Comparison of ENCODE assay signal across 9 cellular contexts in genomic region chr12:122096014-122096413, GRCh38. TPM values are rescaled to one million over a fixed set of nuclear protein-coding genes. Genes with fewer than 3 reads are reported as not detected.
DNase-seq lines count a peak whose midpoint lies in the region; ATAC-seq and TF ChIP-seq lines count a peak whose summit lies in the region.
"Had no signal": no experiment of that assay in that cellular context is flagged by ENCODE, and none has a peak within 500 bp of the region (broad histone marks: within the 10 kb centered on the region; RNA-seq: fewer than 3 reads in every experiment).

No MANE protein-coding gene starts in this region.

- peaks cover 56% of the 10 kb centered on the region for H3F3A ChIP-seq in smooth muscle cell (ENCODE audit: low read depth)

- H3K4me1 ChIP-seq in left lung, result peaks cover 36 to 66% of the 10 kb centered on the region in 2 donors
- H3K4me1 ChIP-seq in smooth muscle cell (ENCODE audit: low read depth), result peaks cover 4% of the 10 kb centered on the region

- CTCF ChIA-PET in Calu3 (lab: Charles Lee), result interaction anchor here (0.8 to 1.5 kb wide), 3 partner anchors 14 to 33 kb away, joined by 3 to 4 read pairs (median 3); no protein-coding TSS in a partner anchor

- DNase-seq in Calu3 (no peak), left lung (no peak), smooth muscle cell (lab: John Stamatoyannopoulos, UW; ENCODE audit: unreplicated experiment) (no peak), NCI-H1930 (lab: John Stamatoyannopoulos, UW) (no peak)
- no peak for DNase-seq in activated T-helper 2 cell treated with anti-CD3 and anti-CD28 coated beads, Interferon-gamma antibody, Interleukin-2, Interleukin-4, amounts not matched to agents 10 μg/mL and 5 μg/mL and 100 μg/mL, durations not matched to agents 14 hours and 24 hours and 36 hours (ENCODE audit: low spot score)
- no peak for DNase-seq in stimulated activated CD4-positive, alpha-beta T cell treated with anti-CD3 and anti-CD28 coated beads, Interleukin-2, amount 100 ng/mL, for 24 hours
- DNase-seq: effector memory CD8-positive, alpha-beta T cell had no signal

- H3K36me3 ChIP-seq in left lung (no peaks in the 10 kb centered on the region), smooth muscle cell (ENCODE audit: low read depth) (no peaks in the 10 kb centered on the region)

- TF ChIP-seq CTCF in Calu3 (IDR thresholded peaks at IDR 0.05; ENCODE audit: unreplicated experiment) (no peak), left lung (IDR thresholded peaks at IDR 0.05) (no peak), smooth muscle cell (IDR thresholded peaks at IDR 0.05; ENCODE audit: borderline replicate concordance, insufficient read depth, poor library complexity, severe bottlenecking) (no peak)

- H3K9me3 ChIP-seq in left lung (no peaks in the 10 kb centered on the region), smooth muscle cell (replicated peaks; ENCODE audit: low read depth) (no peaks in the 10 kb centered on the region)

- no peak overlapping the region for H3K4me2 ChIP-seq in smooth muscle cell

- H3K27ac ChIP-seq in left lung (peak overlapping the region; percentile 67 to 78), smooth muscle cell (ENCODE audit: low read depth) (peak overlapping the region; percentile 76)

- peaks cover 11% of the 10 kb centered on the region for H3K36me3 Mint-ChIP-seq in Calu3 (ENCODE audit: insufficient read depth, unreplicated experiment)
- peaks cover 3% of the 10 kb centered on the region for H3K36me3 Mint-ChIP-seq in activated naive CD8-positive, alpha-beta T cell
- peaks cover 8% of the 10 kb centered on the region for H3K36me3 Mint-ChIP-seq in activated T-helper 2 cell treated with anti-CD3 and anti-CD28 coated beads, Interferon-gamma antibody, Interleukin-2, Interleukin-4, amounts not matched to agents 10 μg/mL and 5 μg/mL and 100 μg/mL, durations not matched to agents 14 hours and 24 hours and 36 hours (ENCODE audit: low read depth)

- H2AFZ ChIP-seq in smooth muscle cell (ENCODE audit: low read depth), result no peak overlapping the region

- H3K4me3 ChIP-seq in left lung (no peak overlapping the region), smooth muscle cell (no peak overlapping the region)

- no TSS peak for BruUV-seq in Calu3 (replicated peaks; lab: Mats Ljungman, UMichigan)

- no peak overlapping the region for H3K4me3 Mint-ChIP-seq in Calu3 (ENCODE audit: low read depth, unreplicated experiment)
- H3K4me3 Mint-ChIP-seq in activated naive CD8-positive, alpha-beta T cell, result no peak overlapping the region
- no peak overlapping the region for H3K4me3 Mint-ChIP-seq in activated T-helper 2 cell treated with anti-CD3 and anti-CD28 coated beads, Interferon-gamma antibody, Interleukin-2, Interleukin-4, amounts not matched to agents 10 μg/mL and 5 μg/mL and 100 μg/mL, durations not matched to agents 14 hours and 24 hours and 36 hours (ENCODE audit: low read depth)
- H3K4me3 Mint-ChIP-seq: effector memory CD8-positive, alpha-beta T cell had no signal

- H4K20me1 ChIP-seq in smooth muscle cell (ENCODE audit: low read depth), result peaks cover 38% of the 10 kb centered on the region

- intact Hi-C loops in Calu3 (cut with micrococcal nuclease; ENCODE audit: unreplicated experiment) (no loop called here), left lung (cut with DNase I) (no loop called here)
- intact Hi-C loops in activated T-helper 2 cell treated with anti-CD3 and anti-CD28 coated beads, Interferon-gamma antibody, Interleukin-2, Interleukin-4, amounts not matched to agents 10 μg/mL and 5 μg/mL and 100 μg/mL, durations not matched to agents 14 hours and 24 hours and 36 hours (cut with micrococcal nuclease), result no loop called here

- H3K79me2 ChIP-seq in smooth muscle cell (ENCODE audit: low read depth), result peaks cover 52% of the 10 kb centered on the region

- no peak overlapping the region for H3K9ac ChIP-seq in smooth muscle cell (ENCODE audit: low read depth)

- H3K9me3 Mint-ChIP-seq in Calu3 (ENCODE audit: low read depth, unreplicated experiment), result no peaks in the 10 kb centered on the region
- H3K9me3 Mint-ChIP-seq in activated naive CD8-positive, alpha-beta T cell (ENCODE audit: low read depth), result no peaks in the 10 kb centered on the region
- no peaks in the 10 kb centered on the region for H3K9me3 Mint-ChIP-seq in activated T-helper 2 cell treated with anti-CD3 and anti-CD28 coated beads, Interferon-gamma antibody, Interleukin-2, Interleukin-4, amounts not matched to agents 10 μg/mL and 5 μg/mL and 100 μg/mL, durations not matched to agents 14 hours and 24 hours and 36 hours
- H3K9me3 Mint-ChIP-seq: effector memory CD8-positive, alpha-beta T cell had no signal

- peak overlapping the region; percentile 46 for H3K27ac Mint-ChIP-seq in Calu3 (ENCODE audit: unreplicated experiment)
- peak overlapping the region; percentile 75 for H3K27ac Mint-ChIP-seq in activated naive CD8-positive, alpha-beta T cell
- H3K27ac Mint-ChIP-seq in activated T-helper 2 cell treated with anti-CD3 and anti-CD28 coated beads, Interferon-gamma antibody, Interleukin-2, Interleukin-4, amounts not matched to agents 10 μg/mL and 5 μg/mL and 100 μg/mL, durations not matched to agents 14 hours and 24 hours and 36 hours, result no peak overlapping the region

- peaks cover 50% of the 10 kb centered on the region for H3K4me1 Mint-ChIP-seq in Calu3 (ENCODE audit: low read depth, unreplicated experiment)
- peaks cover 50% of the 10 kb centered on the region for H3K4me1 Mint-ChIP-seq in activated naive CD8-positive, alpha-beta T cell (ENCODE audit: low read depth)
- peaks cover 27% of the 10 kb centered on the region for H3K4me1 Mint-ChIP-seq in activated T-helper 2 cell treated with anti-CD3 and anti-CD28 coated beads, Interferon-gamma antibody, Interleukin-2, Interleukin-4, amounts not matched to agents 10 μg/mL and 5 μg/mL and 100 μg/mL, durations not matched to agents 14 hours and 24 hours and 36 hours (ENCODE audit: low read depth)

- 83% methylated on average over 9 of the region's 9 CpGs for WGBS in smooth muscle cell (ENCODE audit: low lambda C conversion rate)

- no peaks in the 10 kb centered on the region for H3K27me3 ChIP-seq in left lung
- H3K27me3 ChIP-seq in smooth muscle cell (ENCODE audit: low read depth), result no peaks in the 10 kb centered on the region

- ATAC-seq in left lung (no peak), HG03442 (IDR thresholded peaks at IDR 0.05; ENCODE audit: unreplicated experiment) (no peak)

- no peaks in the 10 kb centered on the region for H3K27me3 Mint-ChIP-seq in Calu3 (ENCODE audit: unreplicated experiment)
- no peaks in the 10 kb centered on the region for H3K27me3 Mint-ChIP-seq in activated naive CD8-positive, alpha-beta T cell
- H3K27me3 Mint-ChIP-seq in activated T-helper 2 cell treated with anti-CD3 and anti-CD28 coated beads, Interferon-gamma antibody, Interleukin-2, Interleukin-4, amounts not matched to agents 10 μg/mL and 5 μg/mL and 100 μg/mL, durations not matched to agents 14 hours and 24 hours and 36 hours (ENCODE audit: low read depth), result no peaks in the 10 kb centered on the region
- H3K27me3 Mint-ChIP-seq: effector memory CD8-positive, alpha-beta T cell had no signal

RNA-seq across cellular contexts. Expression of gene MLXIP, which starts 17.5 kb away (rescaled TPM):
- total RNA-seq in Calu3 (2022), result 55.3 and 58.7 TPM in 2 replicates
- total RNA-seq in left lung, result 10 to 100 TPM; 48.1 to 62.6 TPM
- total RNA-seq in smooth muscle cell, result 7.6 and 11.8 TPM in 2 replicates
- 15.3 and 24.7 TPM in 2 replicates for polyA plus RNA-seq in smooth muscle cell
- total RNA-seq in activated T-helper 2 cell treated with anti-CD3 and anti-CD28 coated beads, Interferon-gamma antibody, Interleukin-2, Interleukin-4, amounts not matched to agents 10 μg/mL and 5 μg/mL and 100 μg/mL, durations not matched to agents 14 hours and 24 hours and 36 hours, result 36.7 and 41.4 TPM in 2 replicates
